Comparison of ENCODE assay signal across 16 cellular contexts in genomic region chr16:75401697-75402096, GRCh38. TPM values are rescaled to one million over a fixed set of nuclear protein-coding genes. Genes with fewer than 3 reads are reported as not detected.
DNase-seq lines count a peak whose midpoint lies in the region; ATAC-seq and TF ChIP-seq lines count a peak whose summit lies in the region.
"Had no signal": no experiment of that assay in that cellular context is flagged by ENCODE, and none has a peak within 500 bp of the region (broad histone marks: within the 10 kb centered on the region; RNA-seq: fewer than 3 reads in every experiment).

No MANE protein-coding gene starts in this region.

- H3K9ac ChIP-seq in GM23248 (peak overlapping the region; percentile 71), skeletal muscle satellite cell (ENCODE audit: low read depth, low read length) (peak overlapping the region; percentile 27)
- H3K9ac ChIP-seq: KMS-11 had no signal

- peaks cover 15% of the 10 kb centered on the region for H3K4me1 ChIP-seq in GM23248 (ENCODE audit: insufficient read depth)
- peaks cover 14% of the 10 kb centered on the region for H3K4me1 ChIP-seq in SJSA1 (replicated peaks)
- peaks cover 0 to 17% (median 13%) of the 10 kb centered on the region in 3 donors for H3K4me1 ChIP-seq in esophagus squamous epithelium
- H3K4me1 ChIP-seq in skeletal muscle satellite cell (ENCODE audit: control insufficient read depth, insufficient read depth, low read length), result peaks cover 11% of the 10 kb centered on the region

- H4K20me1 ChIP-seq in GM23248 (ENCODE audit: insufficient read depth), result no peaks in the 10 kb centered on the region

- H3K9me3 Mint-ChIP-seq in natural killer cell treated with Interleukin-12 subunit alpha and Interleukin-12 subunit beta and Interleukin-15 and Interleukin-18, amount 100 ng/mL, for 72 hours, result no peaks in the 10 kb centered on the region
- H3K9me3 Mint-ChIP-seq: CD4-positive, CD25-positive, alpha-beta regulatory T cell had no signal

- H3K36me3 Mint-ChIP-seq in natural killer cell treated with Interleukin-12 subunit alpha and Interleukin-12 subunit beta and Interleukin-15 and Interleukin-18, amount 100 ng/mL, for 72 hours, result no peaks in the 10 kb centered on the region

- 0 out of 2 replicates have a peak overlapping the region, but pooled peaks have one; percentile 22 for H3K4me3 ChIP-seq in GM23248
- H3K4me3 ChIP-seq in SJSA1, result no peak overlapping the region
- no peak overlapping the region for H3K4me3 ChIP-seq in esophagus squamous epithelium
- no peak overlapping the region for H3K4me3 ChIP-seq in skeletal muscle satellite cell (ENCODE audit: low read length)

- no peaks in the 10 kb centered on the region for H3K27me3 Mint-ChIP-seq in natural killer cell treated with Interleukin-12 subunit alpha and Interleukin-12 subunit beta and Interleukin-15 and Interleukin-18, amount 100 ng/mL, for 72 hours
- H3K27me3 Mint-ChIP-seq: CD4-positive, CD25-positive, alpha-beta regulatory T cell had no signal

- intact Hi-C loops in esophagus squamous epithelium (cut with DNase I), result no loop called here

- no peaks in the 10 kb centered on the region for H3K9me3 ChIP-seq in GM23248 (ENCODE audit: low read depth)
- H3K9me3 ChIP-seq in SJSA1 (replicated peaks), result no peaks in the 10 kb centered on the region
- no peaks in the 10 kb centered on the region for H3K9me3 ChIP-seq in esophagus squamous epithelium
- no peaks in the 10 kb centered on the region for H3K9me3 ChIP-seq in skeletal muscle satellite cell (replicated peaks; ENCODE audit: low read length)

- no peak for ATAC-seq in natural killer cell treated with Interleukin-12 subunit alpha and Interleukin-12 subunit beta and Interleukin-15 and Interleukin-18, amount 100 ng/mL, for 72 hours
- ATAC-seq in GM18867 (IDR thresholded peaks at IDR 0.05; ENCODE audit: unreplicated experiment), result no peak

- peaks cover under 1% of the 10 kb centered on the region; the same call in 1 of the 2 replicates for H3K36me3 ChIP-seq in GM23248 (ENCODE audit: low read depth)
- peaks cover 21% of the 10 kb centered on the region for H3K36me3 ChIP-seq in SJSA1
- peaks cover 0 to 19% (median 10%) of the 10 kb centered on the region in 3 donors for H3K36me3 ChIP-seq in esophagus squamous epithelium
- peaks cover 7% of the 10 kb centered on the region for H3K36me3 ChIP-seq in skeletal muscle satellite cell (ENCODE audit: insufficient read depth, low read length)

- peaks cover 0 to 3% of the 10 kb centered on the region in 2 donors for H3K4me1 Mint-ChIP-seq in natural killer cell treated with Interleukin-12 subunit alpha and Interleukin-12 subunit beta and Interleukin-15 and Interleukin-18, amount 100 ng/mL, for 72 hours (ENCODE audit: low read depth in 2 of 2)

- DNase-seq in GM23248 (no peak), SJSA1 (ENCODE audit: low read depth in 1 of 2, low spot score in 2 of 2) (no peak), esophagus squamous epithelium (lab: John Stamatoyannopoulos, UW) (no peak), HCEC 1CT (no peak), NCI-H2029 (lab: John Stamatoyannopoulos, UW) (no peak)
- DNase-seq in natural killer cell treated with Interleukin-12 subunit alpha and Interleukin-12 subunit beta and Interleukin-15 and Interleukin-18, amount 100 ng/mL, for 72 hours (ENCODE audit: low spot score), result no peak
- DNase-seq: CD4-positive, CD25-positive, alpha-beta regulatory T cell; hypothalamus; NCI-H1694 treated with DMSO at 0.1 percent for 48 hours; NCI-H748 treated with DMSO at 0.1 percent for 48 hours; SHP77; stimulated activated CD4-positive, alpha-beta T cell treated with anti-CD3 and anti-CD28 coated beads, Interleukin-4, amount 100 ng/mL, for 24 hours; stimulated activated naive CD4-positive, alpha-beta T cell had no signal

- H3K27ac Mint-ChIP-seq in natural killer cell treated with Interleukin-12 subunit alpha and Interleukin-12 subunit beta and Interleukin-15 and Interleukin-18, amount 100 ng/mL, for 72 hours, result no peak overlapping the region

- H3F3A ChIP-seq in GM23248 (ENCODE audit: insufficient read depth), result peaks cover 27% of the 10 kb centered on the region; the same call in 1 of the 2 replicates

- TF ChIP-seq POLR2A in esophagus squamous epithelium (IDR thresholded peaks at IDR 0.05), result no peak

- no peaks in the 10 kb centered on the region for H3K9me2 ChIP-seq in GM23248 (ENCODE audit: insufficient read depth)

- peak overlapping the region; percentile 51 for H2AFZ ChIP-seq in GM23248

- no peak for TF ChIP-seq CTCF in esophagus squamous epithelium (IDR thresholded peaks at IDR 0.05)

- in situ Hi-C loops in GM23248 (cut with MboI), result loop anchor here (10.0 kb wide), 1 partner anchor 187 kb away; the partner anchor contains the start of gene CTRB1

- H3K27ac ChIP-seq in GM23248 (peak overlapping the region; percentile 89), SJSA1 (peak overlapping the region; percentile 60), esophagus squamous epithelium (peak overlapping the region; percentile 25 to 77 (median 40))
- H3K27ac ChIP-seq: KMS-11 had no signal

- no peak overlapping the region for H3K4me3 Mint-ChIP-seq in natural killer cell treated with Interleukin-12 subunit alpha and Interleukin-12 subunit beta and Interleukin-15 and Interleukin-18, amount 100 ng/mL, for 72 hours
- H3K4me3 Mint-ChIP-seq: CD4-positive, CD25-positive, alpha-beta regulatory T cell had no signal

- peaks cover 25% of the 10 kb centered on the region; the same call in 1 of the 2 replicates for H3K79me2 ChIP-seq in GM23248 (ENCODE audit: insufficient read depth)

- H3K27me3 ChIP-seq in GM23248 (replicated peaks; ENCODE audit: insufficient read depth), result no peaks in the 10 kb centered on the region
- H3K27me3 ChIP-seq in SJSA1 (replicated peaks), result no peaks in the 10 kb centered on the region
- H3K27me3 ChIP-seq in esophagus squamous epithelium, result no peaks in the 10 kb centered on the region
- H3K27me3 ChIP-seq in skeletal muscle satellite cell (ENCODE audit: control insufficient read depth, insufficient read depth, low read length), result no peaks in the 10 kb centered on the region

- H3K4me2 ChIP-seq in GM23248 (ENCODE audit: unreplicated experiment) (peak overlapping the region; percentile 55), skeletal muscle satellite cell (ENCODE audit: low read length) (no peak overlapping the region)
- H3K4me2 ChIP-seq: KMS-11 had no signal

RNA-seq across cellular contexts. Expression of gene CFDP1, which starts 31.6 kb away (rescaled TPM):
- total RNA-seq in GM23248 (2014; rRNA removed; shearing (Covaris generic)), result 30.4 and 36.9 TPM in 2 replicates
- 45.2 and 46.7 TPM in 2 replicates for polyA plus RNA-seq in GM23248 (2016; fragmentation: Nextera tagmentation; extraction: Ambion mirVana)
- 90.3 and 114 TPM in 2 replicates for total RNA-seq in SJSA1 (2014; rRNA removed; shearing (Covaris generic))
- 10 to 100 TPM; 32.8 to 55.8 (median 45.7) TPM for total RNA-seq in esophagus squamous epithelium
- 28.4 and 37.0 TPM in 2 replicates for total RNA-seq in skeletal muscle satellite cell (2012; rRNA removed)
- 10 to 100 TPM; 29.1 to 49.5 TPM for total RNA-seq in natural killer cell treated with Interleukin-12 subunit alpha and Interleukin-12 subunit beta and Interleukin-15 and Interleukin-18, amount 100 ng/mL, for 72 hours
